In the genomic region with DNA sequence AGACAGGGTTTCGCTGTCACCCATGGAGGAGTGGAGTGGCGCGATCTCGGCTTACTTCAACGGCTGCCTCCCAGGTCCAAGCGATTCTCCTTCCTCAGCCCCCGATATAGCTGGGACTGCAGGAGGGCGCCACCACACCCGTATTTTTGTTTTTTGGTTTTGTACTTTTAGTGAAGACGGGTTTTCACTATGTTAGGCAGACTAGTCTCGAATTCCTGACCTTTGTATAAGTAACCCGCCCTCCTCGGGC, we compare ENCODE assay signal across 8 cellular contexts.
A peak's percentile ranks its signal among the peaks of the same experiment; 100 is the strongest.
DNase-seq lines count a peak whose midpoint lies in the region; ATAC-seq lines count a peak whose summit lies in the region.

No MANE protein-coding gene starts in this region.

- H3K4me3 Mint-ChIP-seq in CD4-positive, CD25-positive, alpha-beta regulatory T cell = peak overlapping the region; percentile 94 to 99 (median 98)
- H3K4me3 Mint-ChIP-seq in activated naive CD4-positive, alpha-beta T cell treated with anti-CD3 and anti-CD28 coated beads, Interleukin-2, amount 50 U/mL, for 24 hours = peak overlapping the region; percentile 95
- H3K4me3 Mint-ChIP-seq in immature natural killer cell = peak overlapping the region; percentile 95 to 100 (median 99)

- peaks cover 27% of the 10 kb centered on the region for H3K4me1 ChIP-seq in CD4-positive, CD25-positive, alpha-beta regulatory T cell (ENCODE audit: control insufficient read depth, insufficient read depth, low read length, poor library complexity, severe bottlenecking)
- H3K4me1 ChIP-seq in subcutaneous abdominal adipose tissue (ENCODE audit: control insufficient read depth in 5 of 5, insufficient read depth in 5 of 5, low read length in 5 of 5) = peaks cover 1 to 22% (median 13%) of the 10 kb centered on the region in 5 donors

- peaks cover 17 to 41% (median 30%) of the 10 kb centered on the region in 4 donors for H3K4me1 Mint-ChIP-seq in CD4-positive, CD25-positive, alpha-beta regulatory T cell
- H3K4me1 Mint-ChIP-seq in activated naive CD4-positive, alpha-beta T cell treated with anti-CD3 and anti-CD28 coated beads, Interleukin-2, amount 50 U/mL, for 24 hours = peaks cover 36% of the 10 kb centered on the region
- peaks cover 39 to 59% of the 10 kb centered on the region in 2 donors for H3K4me1 Mint-ChIP-seq in immature natural killer cell

- H3K27me3 Mint-ChIP-seq in CD4-positive, CD25-positive, alpha-beta regulatory T cell = no peaks in the 10 kb centered on the region
- no peaks in the 10 kb centered on the region for H3K27me3 Mint-ChIP-seq in activated naive CD4-positive, alpha-beta T cell treated with anti-CD3 and anti-CD28 coated beads, Interleukin-2, amount 50 U/mL, for 24 hours
- peaks cover 6 to 15% (median 10%) of the 10 kb centered on the region in 3 donors for H3K27me3 Mint-ChIP-seq in immature natural killer cell (ENCODE audit: low read depth in 3 of 3)

- no peaks in the 10 kb centered on the region for H3K9me3 ChIP-seq in CD4-positive, CD25-positive, alpha-beta regulatory T cell (ENCODE audit: control insufficient read depth in 2 of 2, low read length in 2 of 2)
- no peaks in the 10 kb centered on the region for H3K9me3 ChIP-seq in subcutaneous abdominal adipose tissue (ENCODE audit: control insufficient read depth in 5 of 5, low read length in 5 of 5)

- no peaks in the 10 kb centered on the region for H3K36me3 ChIP-seq in CD4-positive, CD25-positive, alpha-beta regulatory T cell (ENCODE audit: control insufficient read depth, insufficient read depth, low read length)
- H3K36me3 ChIP-seq in subcutaneous abdominal adipose tissue (ENCODE audit: control insufficient read depth in 5 of 5, insufficient read depth in 5 of 5, low read length in 5 of 5) = no peaks in the 10 kb centered on the region

- peak overlapping the region; percentile 88 to 97 (median 92) for H3K27ac Mint-ChIP-seq in CD4-positive, CD25-positive, alpha-beta regulatory T cell
- H3K27ac Mint-ChIP-seq in activated naive CD4-positive, alpha-beta T cell treated with anti-CD3 and anti-CD28 coated beads, Interleukin-2, amount 50 U/mL, for 24 hours = peak overlapping the region; percentile 91
- H3K27ac Mint-ChIP-seq in immature natural killer cell = peak overlapping the region; percentile 91 to 97 (median 94)

- peaks cover 0 to 2% (median 0%) of the 10 kb centered on the region in 7 donors for H3K9me3 Mint-ChIP-seq in CD4-positive, CD25-positive, alpha-beta regulatory T cell
- no peaks in the 10 kb centered on the region for H3K9me3 Mint-ChIP-seq in activated naive CD4-positive, alpha-beta T cell treated with anti-CD3 and anti-CD28 coated beads, Interleukin-2, amount 50 U/mL, for 24 hours
- no peaks in the 10 kb centered on the region for H3K9me3 Mint-ChIP-seq in immature natural killer cell

- peak overlapping the region; percentile 89 for H3K27ac ChIP-seq in CD4-positive, CD25-positive, alpha-beta regulatory T cell (ENCODE audit: insufficient read depth, low read length, poor library complexity, severe bottlenecking)
- H3K27ac ChIP-seq in subcutaneous abdominal adipose tissue (ENCODE audit: low read depth, low read length) = peak overlapping the region; percentile 37

- no peaks in the 10 kb centered on the region for H3K36me3 Mint-ChIP-seq in CD4-positive, CD25-positive, alpha-beta regulatory T cell
- H3K36me3 Mint-ChIP-seq in activated naive CD4-positive, alpha-beta T cell treated with anti-CD3 and anti-CD28 coated beads, Interleukin-2, amount 50 U/mL, for 24 hours = no peaks in the 10 kb centered on the region
- no peaks in the 10 kb centered on the region for H3K36me3 Mint-ChIP-seq in immature natural killer cell

- peak; percentile 15 to 26 for ATAC-seq in CD4-positive, CD25-positive, alpha-beta regulatory T cell (ENCODE audit: low read depth in 2 of 2)
- ATAC-seq in GM19035 (IDR thresholded peaks at IDR 0.05; ENCODE audit: unreplicated experiment) = peak; percentile 27
- peak; percentile 18 for ATAC-seq in HG03439 (IDR thresholded peaks at IDR 0.05; ENCODE audit: unreplicated experiment)
- no peak for ATAC-seq in GM18520 (IDR thresholded peaks at IDR 0.05; ENCODE audit: unreplicated experiment)

- peak in 2 of 3 donors; percentile 3 to 85 for DNase-seq in CD4-positive, CD25-positive, alpha-beta regulatory T cell
- DNase-seq in immature natural killer cell (no peak), D341Med (ENCODE audit: low spot score) (no peak)

- no peaks in the 10 kb centered on the region for H3K27me3 ChIP-seq in CD4-positive, CD25-positive, alpha-beta regulatory T cell (ENCODE audit: control insufficient read depth, insufficient read depth, low read length)
- peaks cover 2 to 29% (median 10%) of the 10 kb centered on the region in 5 donors for H3K27me3 ChIP-seq in subcutaneous abdominal adipose tissue (ENCODE audit: control insufficient read depth in 5 of 5, insufficient read depth in 4 of 5, low read length in 5 of 5)

- H3K4me3 ChIP-seq in CD4-positive, CD25-positive, alpha-beta regulatory T cell (ENCODE audit: low read depth, low read length) = peak overlapping the region; percentile 100
- peak overlapping the region; percentile 52 to 88 (median 73) for H3K4me3 ChIP-seq in subcutaneous abdominal adipose tissue (ENCODE audit: low read depth in 1 of 5, low read length in 5 of 5)

- H3K9ac ChIP-seq in subcutaneous abdominal adipose tissue (ENCODE audit: low read length in 5 of 5) = peak overlapping the region in 4 of 5 donors; percentile 13 to 71 (median 42)

Comparison
In these comparisons a context has a peak if more than half of its experiments do, and no peak if none do; other contexts are left out.
1. DNase-seq: peak in CD4-positive, CD25-positive, alpha-beta regulatory T cell (2 of 3); none in immature natural killer cell (0 of 3) and D341Med (single experiment).
2. Peak in every context shown above with its lines, with median percentiles within 50 percentile points of each other: H3K27ac Mint-ChIP-seq and H3K4me3 Mint-ChIP-seq.